9 cellular contexts compared by ENCODE assay signal in the genomic region with DNA sequence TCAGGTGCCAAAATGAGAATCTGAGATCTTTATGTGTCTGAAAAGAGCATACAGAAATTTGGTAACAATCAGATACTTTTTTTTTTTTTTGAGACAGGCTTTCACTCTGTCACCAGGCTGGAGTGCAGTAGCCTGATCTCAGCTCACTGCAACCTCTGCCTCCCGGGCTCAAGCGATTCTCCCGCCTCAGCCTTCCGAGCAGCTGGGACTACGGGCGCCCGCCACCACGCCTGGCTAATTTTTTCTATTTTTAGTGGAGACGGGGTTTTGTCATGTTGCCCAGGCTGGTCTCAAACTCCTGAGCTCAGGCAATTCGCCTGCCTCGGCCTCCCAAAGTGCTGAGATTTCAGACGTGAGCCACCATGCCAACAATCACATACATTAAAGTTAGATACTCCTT. TPM values are rescaled to one million over a fixed set of nuclear protein-coding genes. Genes with fewer than 3 reads are reported as not detected.
DNase-seq lines count a peak whose midpoint lies in the region; ATAC-seq and TF ChIP-seq lines count a peak whose summit lies in the region.
"Not testable (repeated sequence)": the region's sequence is repeated elsewhere in the genome, so short reads cannot be mapped to it uniquely, and the experiment has no call there.
"Had no signal": no experiment of that assay in that cellular context is flagged by ENCODE, and none has a peak within 500 bp of the region (broad histone marks: within the 10 kb centered on the region; RNA-seq: fewer than 3 reads in every experiment).

No MANE protein-coding gene starts in this region.

- POLR2A ChIA-PET in CD8-positive, alpha-beta T cell (lab: Charles Lee) = interaction anchor here (0.7 to 1.1 kb wide), 2 partner anchors 21 to 52 kb away, joined by 3 read pairs; no protein-coding TSS in a partner anchor
- POLR2A ChIA-PET in naive thymus-derived CD8-positive, alpha-beta T cell (lab: Charles Lee) = interaction anchor here (1.0 to 7.9 kb wide), 3 partner anchors 18 to 66 kb away, joined by 3 to 183 read pairs (median 4); no protein-coding TSS in a partner anchor

- TF ChIP-seq EP300 in transverse colon (IDR thresholded peaks at IDR 0.05; ENCODE audit: low read depth) = not testable (repeated sequence)

- TF ChIP-seq CTCF in CD8-positive, alpha-beta T cell (IDR thresholded peaks at IDR 0.05); Peyer's patch (IDR thresholded peaks at IDR 0.05); mammary epithelial cell (conservative IDR thresholded peaks at IDR 0.05 in 1 of 2, IDR thresholded peaks at IDR 0.05 in 1 of 2; ENCODE audit: extremely low read depth in 1 of 2, insufficient read depth in 1 of 2, low read depth in 1 of 2, low read length in 2 of 2); hepatocyte (IDR thresholded peaks at IDR 0.05; ENCODE audit: poor library complexity); transverse colon (IDR thresholded peaks at IDR 0.05): not testable (repeated sequence)

- not testable (repeated sequence) for H3K4me3 ChIP-seq in CD8-positive, alpha-beta T cell (ENCODE audit: low read depth, low read length); Peyer's patch; mammary epithelial cell (replicated peaks in 1 of 3; ENCODE audit: insufficient read depth in 1 of 3, low read depth in 2 of 3, low read length in 3 of 3); hepatocyte; transverse colon

- H3K4me3 Mint-ChIP-seq in CD8-positive, alpha-beta T cell = not testable (repeated sequence)
- peak overlapping the region; percentile 94 for H3K4me3 Mint-ChIP-seq in activated T-cell treated with anti-CD3 and anti-CD28 coated beads, Interleukin-2, amount 50 U/mL, for 24 hours
- H3K4me3 Mint-ChIP-seq in naive thymus-derived CD8-positive, alpha-beta T cell = peak overlapping the region in 2 of 10 donors; percentile 26 to 92

- CTCF ChIA-PET in CD8-positive, alpha-beta T cell (lab: Charles Lee) = interaction anchor here (0.7 to 12.0 kb wide), 6 partner anchors 20 to 1766 kb away, joined by 3 to 278 read pairs (median 16); no protein-coding TSS in a partner anchor
- CTCF ChIA-PET in mammary epithelial cell (lab: Charles Lee; ENCODE audit: low non-redundant PET) = not testable (repeated sequence)

- 97% methylated on average over 9 of the region's 12 CpGs for WGBS in mammary epithelial cell (ENCODE audit: low coverage, missing lambda C conversion rate)
- 90% methylated on average over 12 of the region's 12 CpGs for WGBS in hepatocyte (ENCODE audit: low lambda C conversion rate, missing lambda C conversion rate)
- WGBS in transverse colon (ENCODE audit: low coverage in 1 of 2), 2 donors = 57 to 65% methylated on average over 3 to 12 of the region's 12 CpGs

- in situ Hi-C loops in KBM-7 (cut with MboI; ENCODE audit: low pct_unique_long_range_greater_than_20kb, low sequenced_read_pairs); mammary epithelial cell (cut with MboI; ENCODE audit: low sequenced_read_pairs in 2 of 2); transverse colon (cut with MboI; ENCODE audit: low pct_ligation_motif_present in 1 of 4, low pct_unique_long_range_greater_than_20kb in 1 of 4, low sequenced_read_pairs in 3 of 4): not testable (repeated sequence)

- H3K4me1 Mint-ChIP-seq in CD8-positive, alpha-beta T cell (ENCODE audit: low read depth) = peaks cover 75% of the 10 kb centered on the region
- H3K4me1 Mint-ChIP-seq in activated T-cell treated with anti-CD3 and anti-CD28 coated beads, Interleukin-2, amount 50 U/mL, for 24 hours (ENCODE audit: low read depth) = peaks cover 86% of the 10 kb centered on the region
- H3K4me1 Mint-ChIP-seq in naive thymus-derived CD8-positive, alpha-beta T cell = peaks cover 24 to 89% (median 69%) of the 10 kb centered on the region in 4 donors

- DNase-seq in CD8-positive, alpha-beta T cell; Peyer's patch; activated T-cell treated with anti-CD3 and anti-CD28 coated beads, Interleukin-2, amount 50 U/mL, for 24 hours; mammary epithelial cell; hepatocyte (ENCODE audit: low spot score); naive thymus-derived CD8-positive, alpha-beta T cell; transverse colon: not testable (repeated sequence)
- DNase-seq in KBM-7 = peak; percentile 28

- dilution Hi-C loops in mammary epithelial cell (cut with HindIII; ENCODE audit: low sequenced_read_pairs) = not testable (repeated sequence)

- H3K27ac ChIP-seq in CD8-positive, alpha-beta T cell (ENCODE audit: low read depth, low read length) = not testable (repeated sequence)
- H3K27ac ChIP-seq in Peyer's patch (peak overlapping the region in 3 of 4 donors; percentile 17 to 79 (median 26)), mammary epithelial cell (ENCODE audit: insufficient read depth, low read depth, low read length) (peak overlapping the region; percentile 90), hepatocyte (peak overlapping the region; percentile 45), transverse colon (peak overlapping the region; percentile 6 to 68 (median 35))

- H3K4me1 ChIP-seq in CD8-positive, alpha-beta T cell (ENCODE audit: insufficient read depth, low read length) = peaks cover 51% of the 10 kb centered on the region
- H3K4me1 ChIP-seq in Peyer's patch (peaks cover 0 to 11% (median 7%) of the 10 kb centered on the region in 4 donors), mammary epithelial cell (ENCODE audit: insufficient read depth, low read length) (peaks cover 27% of the 10 kb centered on the region), hepatocyte (ENCODE audit: insufficient read depth) (peaks cover 11% of the 10 kb centered on the region), transverse colon (peaks cover 0 to 12% (median 0%) of the 10 kb centered on the region in 4 donors)

- H3K27me3 Mint-ChIP-seq in CD8-positive, alpha-beta T cell (ENCODE audit: low read depth); activated T-cell treated with anti-CD3 and anti-CD28 coated beads, Interleukin-2, amount 50 U/mL, for 24 hours; naive thymus-derived CD8-positive, alpha-beta T cell: not testable (repeated sequence)

- H3K36me3 Mint-ChIP-seq in CD8-positive, alpha-beta T cell = peaks cover 93% of the 10 kb centered on the region
- peaks cover 91% of the 10 kb centered on the region for H3K36me3 Mint-ChIP-seq in activated T-cell treated with anti-CD3 and anti-CD28 coated beads, Interleukin-2, amount 50 U/mL, for 24 hours (ENCODE audit: low read depth)
- peaks cover 24 to 94% (median 64%) of the 10 kb centered on the region in 3 donors for H3K36me3 Mint-ChIP-seq in naive thymus-derived CD8-positive, alpha-beta T cell

- TF ChIP-seq POLR2A in Peyer's patch (IDR thresholded peaks at IDR 0.05); transverse colon (IDR thresholded peaks at IDR 0.05): not testable (repeated sequence)

- intact Hi-C loops in CD8-positive, alpha-beta T cell (cut with DNase I, micrococcal nuclease); mammary epithelial cell (cut with micrococcal nuclease); transverse colon (cut with DNase I; ENCODE audit: low total_unique reads): not testable (repeated sequence)

- H3K27ac Mint-ChIP-seq in CD8-positive, alpha-beta T cell = peak overlapping the region; percentile 88
- H3K27ac Mint-ChIP-seq in activated T-cell treated with anti-CD3 and anti-CD28 coated beads, Interleukin-2, amount 50 U/mL, for 24 hours = peak overlapping the region; percentile 83
- H3K27ac Mint-ChIP-seq in naive thymus-derived CD8-positive, alpha-beta T cell = peak overlapping the region in 7 of 10 donors; percentile 56 to 98 (median 85)

- not testable (repeated sequence) for H2AFZ ChIP-seq in mammary epithelial cell (ENCODE audit: low read depth, low read length); hepatocyte

- not testable (repeated sequence) for H3K4me2 ChIP-seq in mammary epithelial cell (ENCODE audit: insufficient read depth, low read depth, low read length); hepatocyte

- H4K20me1 ChIP-seq in mammary epithelial cell (ENCODE audit: insufficient read depth, low read length); hepatocyte (ENCODE audit: insufficient read depth, poor library complexity, severe bottlenecking): not testable (repeated sequence)

- H3K9ac ChIP-seq in mammary epithelial cell (ENCODE audit: insufficient read depth, low read length) = not testable (repeated sequence)

- H3K36me3 ChIP-seq in CD8-positive, alpha-beta T cell (ENCODE audit: insufficient read depth, low read length) = peaks cover 61% of the 10 kb centered on the region
- H3K36me3 ChIP-seq in Peyer's patch; mammary epithelial cell (ENCODE audit: insufficient read depth, low read length); hepatocyte (replicated peaks; ENCODE audit: insufficient read depth, low read depth); transverse colon: not testable (repeated sequence)

- not testable (repeated sequence) for H3K27me3 ChIP-seq in CD8-positive, alpha-beta T cell (ENCODE audit: insufficient read depth, low read length); Peyer's patch; mammary epithelial cell (ENCODE audit: insufficient read depth, low read length); hepatocyte; transverse colon

- not testable (repeated sequence) for ATAC-seq in CD8-positive, alpha-beta T cell; naive thymus-derived CD8-positive, alpha-beta T cell

- H3K9me3 ChIP-seq in CD8-positive, alpha-beta T cell (ENCODE audit: low read length); Peyer's patch; mammary epithelial cell (replicated peaks; ENCODE audit: insufficient read depth, low read length); hepatocyte (ENCODE audit: low read depth); transverse colon: not testable (repeated sequence)

- not testable (repeated sequence) for H3K79me2 ChIP-seq in mammary epithelial cell (ENCODE audit: insufficient read depth, low read length); hepatocyte

- H3K9me2 ChIP-seq in hepatocyte (replicated peaks; ENCODE audit: insufficient read depth) = not testable (repeated sequence)

- H3K9me3 Mint-ChIP-seq in CD8-positive, alpha-beta T cell; activated T-cell treated with anti-CD3 and anti-CD28 coated beads, Interleukin-2, amount 50 U/mL, for 24 hours; naive thymus-derived CD8-positive, alpha-beta T cell: not testable (repeated sequence)

- BruUV-seq in mammary epithelial cell (replicated peaks; lab: Mats Ljungman, UMichigan) = not testable (repeated sequence)

RNA-seq across cellular contexts. Expression of a gene that starts 6.5 kb away (rescaled TPM):
- total RNA-seq in CD8-positive, alpha-beta T cell = 100 to 1,000 TPM; 136 to 137 TPM
- 10 to 100 TPM in 1 of 4 donors, 1 to 10 TPM in 3; 3.9 to 18.2 (median 5.4) TPM for total RNA-seq in Peyer's patch
- under 1 TPM in 1 of 2 donors, not detected in 1; 0.33 TPM for total RNA-seq in mammary epithelial cell
- 0.11 TPM for polyA plus RNA-seq in mammary epithelial cell
- polyA minus RNA-seq in mammary epithelial cell = 1.6 TPM
- 4.4 and 4.9 TPM in 2 replicates for total RNA-seq in hepatocyte
- 1.9 and 2.9 TPM in 2 replicates for polyA plus RNA-seq in hepatocyte
- total RNA-seq in naive thymus-derived CD8-positive, alpha-beta T cell = 10 to 100 TPM; 54.5 to 56.9 TPM
- polyA plus RNA-seq in naive thymus-derived CD8-positive, alpha-beta T cell = 100 to 1,000 TPM in 1 of 3 donors, 10 to 100 TPM in 2; 97.4 to 111 (median 98.2) TPM
- 10 to 100 TPM in 2 of 4 donors, 1 to 10 TPM in 2; 5.1 to 10.3 (median 8.9) TPM for total RNA-seq in transverse colon
- total RNA-seq: LHCN-M2 had no signal

RNA-seq across cellular contexts. Expression of a gene that starts 38.3 kb away (rescaled TPM):
- total RNA-seq in CD8-positive, alpha-beta T cell = under 1 TPM; 0.52 to 0.83 TPM
- 10 to 100 TPM; 14.9 to 24.5 (median 20.1) TPM for total RNA-seq in Peyer's patch
- total RNA-seq in mammary epithelial cell = 10 to 100 TPM; 12.2 to 15.6 TPM
- 2.8 TPM for polyA plus RNA-seq in mammary epithelial cell
- 5.1 TPM for polyA minus RNA-seq in mammary epithelial cell
- total RNA-seq in hepatocyte = 7.8 and 8.0 TPM in 2 replicates
- 8.2 and 12.9 TPM in 2 replicates for polyA plus RNA-seq in hepatocyte
- total RNA-seq in naive thymus-derived CD8-positive, alpha-beta T cell = 1 to 10 TPM; 1.9 TPM
- 1 to 10 TPM; 1.3 to 2.0 (median 1.8) TPM for polyA plus RNA-seq in naive thymus-derived CD8-positive, alpha-beta T cell
- total RNA-seq in transverse colon = 10 to 100 TPM; 13.3 to 24.1 (median 23.5) TPM
